Comparison of ENCODE assay signal across 12 cellular contexts in the genomic region with DNA sequence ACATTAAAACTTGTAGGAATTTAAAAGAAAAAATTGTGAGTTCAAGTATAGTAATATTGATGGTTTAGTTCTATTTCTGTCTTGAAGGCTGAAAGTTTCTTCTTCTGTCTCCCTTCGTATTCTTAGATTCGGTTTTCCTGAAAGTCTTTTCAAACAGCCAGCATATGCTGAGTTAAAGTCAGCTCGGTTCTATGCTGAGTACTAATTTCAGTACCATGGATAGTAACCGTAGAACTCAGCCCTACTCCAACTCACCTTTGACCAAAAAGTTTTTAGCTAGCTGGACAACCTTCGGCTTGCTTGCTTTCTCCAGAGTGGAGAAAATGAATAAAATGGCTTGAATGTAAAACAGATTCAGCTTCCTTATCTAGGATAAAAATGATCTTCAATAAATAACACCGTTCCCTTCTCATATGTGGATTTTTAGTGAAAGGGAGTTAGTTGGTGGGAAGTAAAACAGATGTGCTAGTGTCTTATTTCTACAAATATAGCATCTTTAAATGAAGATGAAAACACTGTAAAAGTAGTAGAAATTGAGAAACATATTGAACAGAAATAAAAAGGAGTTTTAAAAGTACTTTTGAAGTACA. TPM values are rescaled to one million over a fixed set of nuclear protein-coding genes. Genes with fewer than 3 reads are reported as not detected.
A peak's percentile ranks its signal among the peaks of the same experiment; 100 is the strongest.
DNase-seq lines count a peak whose midpoint lies in the region; ATAC-seq and TF ChIP-seq lines count a peak whose summit lies in the region.
"Had no signal": no experiment of that assay in that cellular context is flagged by ENCODE, and none has a peak within 500 bp of the region (broad histone marks: within the 10 kb centered on the region; RNA-seq: fewer than 3 reads in every experiment).

No MANE protein-coding gene starts in this region.

- no TSS peak for BruUV-seq in mammary epithelial cell (replicated peaks; lab: Mats Ljungman, UMichigan)

- H3K4me1 ChIP-seq in GM23248 (ENCODE audit: insufficient read depth) (no peaks in the 10 kb centered on the region), mammary epithelial cell (ENCODE audit: insufficient read depth, low read length) (no peaks in the 10 kb centered on the region)

- H3K9me3 Mint-ChIP-seq in CD4-positive, alpha-beta T cell = no peaks in the 10 kb centered on the region
- peaks cover 6% of the 10 kb centered on the region for H3K9me3 Mint-ChIP-seq in nephron progenitor cell

- no peak overlapping the region for H3K27ac Mint-ChIP-seq in CD4-positive, alpha-beta T cell
- no peak overlapping the region for H3K27ac Mint-ChIP-seq in nephron progenitor cell

- DNase-seq in GM23248 (peak; percentile 52), M059J (ENCODE audit: low read depth) (peak; percentile 16), mammary epithelial cell (peak; percentile 15), lung microvascular endothelial cell (ENCODE audit: low read depth in 2 of 2) (peak; percentile 33 to 48), NCI-H1048 (lab: John Stamatoyannopoulos, UW) (no peak), nephron progenitor cell (no peak)
- DNase-seq in CD4-positive, alpha-beta T cell = no peak
- DNase-seq: activated CD8-positive, alpha-beta memory T cell treated with anti-CD3 and anti-CD28 coated beads, Interleukin-2, amount 50 U/mL, for 4 hours; DMS79 treated with DMSO at 0.1 percent for 48 hours; SW 1271 had no signal

- H3K4me3 ChIP-seq in GM23248 = no peak overlapping the region
- no peak overlapping the region for H3K4me3 ChIP-seq in mammary epithelial cell (replicated peaks in 1 of 3; ENCODE audit: insufficient read depth in 1 of 3, low read depth in 2 of 3, low read length in 3 of 3)
- H3K4me3 ChIP-seq: ascending aorta had no signal

- no peak overlapping the region for H3K9ac ChIP-seq in GM23248
- H3K9ac ChIP-seq in mammary epithelial cell (ENCODE audit: insufficient read depth, low read length) = no peak overlapping the region

- CTCF ChIA-PET in mammary epithelial cell (lab: Charles Lee; ENCODE audit: low non-redundant PET) = no interaction called here
- CTCF ChIA-PET in CD4-positive, alpha-beta T cell (lab: Charles Lee) = no interaction called here

- intact Hi-C loops in mammary epithelial cell (cut with micrococcal nuclease) = no loop called here
- intact Hi-C loops in CD4-positive, alpha-beta T cell (cut with DNase I, micrococcal nuclease) = no loop called here

- H3K36me3 ChIP-seq in GM23248 (ENCODE audit: low read depth) (no peaks in the 10 kb centered on the region), mammary epithelial cell (ENCODE audit: insufficient read depth, low read length) (no peaks in the 10 kb centered on the region)
- H3K36me3 ChIP-seq: ascending aorta had no signal

- H4K20me1 ChIP-seq in GM23248 (ENCODE audit: insufficient read depth) (no peaks in the 10 kb centered on the region), mammary epithelial cell (ENCODE audit: insufficient read depth, low read length) (no peaks in the 10 kb centered on the region)

- H3K4me1 Mint-ChIP-seq in CD4-positive, alpha-beta T cell (ENCODE audit: low read depth) = peaks cover 5% of the 10 kb centered on the region
- peaks cover 24% of the 10 kb centered on the region for H3K4me1 Mint-ChIP-seq in nephron progenitor cell

- H3K79me2 ChIP-seq in GM23248 (ENCODE audit: insufficient read depth) (no peaks in the 10 kb centered on the region), mammary epithelial cell (ENCODE audit: insufficient read depth, low read length) (no peaks in the 10 kb centered on the region)

- H3K9me3 ChIP-seq in GM23248 (ENCODE audit: low read depth) (no peaks in the 10 kb centered on the region), mammary epithelial cell (replicated peaks; ENCODE audit: insufficient read depth, low read length) (no peaks in the 10 kb centered on the region)
- H3K9me3 ChIP-seq in CD4-positive, alpha-beta T cell (ENCODE audit: control insufficient read depth, low read length) = no peaks in the 10 kb centered on the region
- H3K9me3 ChIP-seq: ascending aorta had no signal

- 10 to 16% methylated on average over 6 of the region's 6 CpGs for WGBS in GM23248 (ENCODE audit: low coverage in 1 of 2, low lambda C conversion rate in 2 of 2, missing lambda C conversion rate in 2 of 2), 2 experiments
- 3% methylated on average over 6 of the region's 6 CpGs for whole genome bisulfite sequencing in mammary epithelial cell (ENCODE audit: low coverage, missing lambda C conversion rate)

- no peak for TF ChIP-seq CTCF in mammary epithelial cell (conservative IDR thresholded peaks at IDR 0.05 in 1 of 2, IDR thresholded peaks at IDR 0.05 in 1 of 2; ENCODE audit: extremely low read depth in 1 of 2, insufficient read depth in 1 of 2, low read depth in 1 of 2, low read length in 2 of 2)
- TF ChIP-seq CTCF in CD4-positive, alpha-beta T cell (IDR thresholded peaks at IDR 0.05) = no peak
- TF ChIP-seq CTCF in nephron progenitor cell (IDR thresholded peaks at IDR 0.05) = no peak

- POLR2A ChIA-PET in CD4-positive, alpha-beta T cell (lab: Charles Lee) = no interaction called here

- H3K36me3 Mint-ChIP-seq in CD4-positive, alpha-beta T cell (ENCODE audit: low read depth) = no peaks in the 10 kb centered on the region
- H3K36me3 Mint-ChIP-seq in nephron progenitor cell (ENCODE audit: low read depth) = no peaks in the 10 kb centered on the region

- H3K4me2 ChIP-seq in GM23248 (ENCODE audit: unreplicated experiment) = no peak overlapping the region
- H3K4me2 ChIP-seq in mammary epithelial cell (ENCODE audit: insufficient read depth, low read depth, low read length) = no peak overlapping the region

- H3K4me3 Mint-ChIP-seq in CD4-positive, alpha-beta T cell = no peak overlapping the region
- no peak overlapping the region for H3K4me3 Mint-ChIP-seq in nephron progenitor cell

- no peaks in the 10 kb centered on the region for H3F3A ChIP-seq in GM23248 (ENCODE audit: insufficient read depth)

- H3K27me3 ChIP-seq in GM23248 (replicated peaks; ENCODE audit: insufficient read depth) (peaks cover 75% of the 10 kb centered on the region), mammary epithelial cell (ENCODE audit: insufficient read depth, low read length) (peaks cover 46% of the 10 kb centered on the region)
- H3K27me3 ChIP-seq in CD4-positive, alpha-beta T cell (ENCODE audit: control insufficient read depth, insufficient read depth, low read length) = peaks cover 83% of the 10 kb centered on the region
- H3K27me3 ChIP-seq: ascending aorta had no signal

- ATAC-seq in CD4-positive, alpha-beta T cell (ENCODE audit: poor library complexity) = no peak
- no peak for ATAC-seq in GM21423 (IDR thresholded peaks at IDR 0.05; ENCODE audit: unreplicated experiment)

- dilution Hi-C loops in mammary epithelial cell (cut with HindIII; ENCODE audit: low sequenced_read_pairs) = no loop called here

- peaks cover 84% of the 10 kb centered on the region for H3K27me3 Mint-ChIP-seq in CD4-positive, alpha-beta T cell
- H3K27me3 Mint-ChIP-seq in nephron progenitor cell (ENCODE audit: low read depth, poor library complexity) = peaks cover 100% of the 10 kb centered on the region

- H2AFZ ChIP-seq in GM23248 = no peak overlapping the region
- H2AFZ ChIP-seq in mammary epithelial cell (ENCODE audit: low read depth, low read length) = no peak overlapping the region

- no peak overlapping the region for H3K27ac ChIP-seq in GM23248
- H3K27ac ChIP-seq in mammary epithelial cell (ENCODE audit: insufficient read depth, low read depth, low read length) = no peak overlapping the region
- H3K27ac ChIP-seq in CD4-positive, alpha-beta T cell (ENCODE audit: low read depth, low read length) = no peak overlapping the region
- H3K27ac ChIP-seq: ascending aorta had no signal

- no peaks in the 10 kb centered on the region for H3K9me2 ChIP-seq in GM23248 (ENCODE audit: insufficient read depth)

- in situ Hi-C loops in GM23248 (cut with MboI) (no loop called here), mammary epithelial cell (cut with MboI; ENCODE audit: low sequenced_read_pairs in 2 of 2) (no loop called here)

RNA-seq across cellular contexts. Expression of gene POU4F2, which starts 5.2 kb away (rescaled TPM):
- not detected in 2 replicates for total RNA-seq in GM23248 (2014; rRNA removed; shearing (Covaris generic))
- not detected in 2 replicates for polyA plus RNA-seq in GM23248 (2016; fragmentation: Nextera tagmentation; extraction: Ambion mirVana)
- not detected in 2 replicates for total RNA-seq in M059J (2014; rRNA removed; shearing (Covaris generic))
- not detected for total RNA-seq in mammary epithelial cell
- polyA plus RNA-seq in mammary epithelial cell = not detected
- polyA minus RNA-seq in mammary epithelial cell = not detected
- total RNA-seq in lung microvascular endothelial cell = not detected in 2 replicates
- not detected for total RNA-seq in CD4-positive, alpha-beta T cell
- total RNA-seq: ascending aorta had no signal

Comparison
In these comparisons a context has a peak if more than half of its experiments do, and no peak if none do; other contexts are left out.
1. DNase-seq: peak in GM23248 (single experiment), M059J (single experiment), mammary epithelial cell (single experiment) and lung microvascular endothelial cell (2 of 2); none in CD4-positive, alpha-beta T cell (0 of 10), NCI-H1048 (single experiment) and nephron progenitor cell (single experiment).